Comparison of ENCODE assay signal across 1 cellular context in genomic region chr4:88523325-88524129, GRCh38.
TF ChIP-seq lines count a peak whose summit lies in the region.

PYURF (minus strand) TSS chr4:88523776; CDS start chr4:88523700, 76 bp downstream.

TF ChIP-seq in HepG2, 621 proteins besides CTCF, POLR2A, EP300 and RAD21 (continued from another document and continues in another):
- TF ChIP-seq PATZ1 (CRISPR knock-in tag; IDR thresholded peaks at IDR 0.05) (peak; percentile 48), SPEN (CRISPR knock-in tag; IDR thresholded peaks at IDR 0.05; ENCODE audit: low read depth) (peak; percentile 98), MAFF (IDR thresholded peaks at IDR 0.05; ENCODE audit: low read depth, low read length) (no peak), TRIM24 (CRISPR knock-in tag; IDR thresholded peaks at IDR 0.05) (no peak), ZNF296 (CRISPR knock-in tag; conservative IDR thresholded peaks at IDR 0.05) (peak; percentile 75; the same call in 1 of the 2 replicates), ZNF138 (CRISPR knock-in tag; IDR thresholded peaks at IDR 0.05; ENCODE audit: low read depth) (peak; percentile 62; the same call in 1 of the 2 replicates), HES4 (CRISPR knock-in tag; IDR thresholded peaks at IDR 0.05; ENCODE audit: borderline replicate concordance) (peak; percentile 90), NFE2L1 (CRISPR knock-in tag; IDR thresholded peaks at IDR 0.05; ENCODE audit: borderline replicate concordance) (0 out of 2 replicates have a peak, but pooled peaks have one; percentile 18), ZFP82 (CRISPR knock-in tag; IDR thresholded peaks at IDR 0.05; ENCODE audit: borderline replicate concordance) (peak; percentile 77), ZNF629 (CRISPR knock-in tag; conservative IDR thresholded peaks at IDR 0.05) (peak; percentile 43), SMC3 (IDR thresholded peaks at IDR 0.05; ENCODE audit: low read length) (no peak), SSRP1 (CRISPR knock-in tag; IDR thresholded peaks at IDR 0.05) (no peak), ZNF343 (CRISPR knock-in tag; IDR thresholded peaks at IDR 0.05) (no peak), HNF1B (CRISPR knock-in tag; IDR thresholded peaks at IDR 0.05) (no peak; the same call in 1 of the 2 replicates), KLF6 (CRISPR knock-in tag; IDR thresholded peaks at IDR 0.05) (peak; percentile 88), RBM22 (optimal IDR thresholded peaks at IDR 0.05; ENCODE audit: low read length) (no peak), ZSCAN31 (CRISPR knock-in tag; IDR thresholded peaks at IDR 0.05; ENCODE audit: low read depth) (peak; percentile 93), SMAD9 (CRISPR knock-in tag; IDR thresholded peaks at IDR 0.05) (no peak), ZNF703 (CRISPR knock-in tag; IDR thresholded peaks at IDR 0.05; ENCODE audit: borderline replicate concordance) (peak; percentile 28), ZNF513 (CRISPR knock-in tag; conservative IDR thresholded peaks at IDR 0.05) (no peak), KDM5B (CRISPR knock-in tag; IDR thresholded peaks at IDR 0.05; ENCODE audit: borderline replicate concordance) (peak; percentile 99), THAP11 (CRISPR knock-in tag; IDR thresholded peaks at IDR 0.05) (peak; percentile 93), ZNF496 (CRISPR knock-in tag; IDR thresholded peaks at IDR 0.05; ENCODE audit: insufficient replicate concordance) (no peak), NFYB (CRISPR knock-in tag; IDR thresholded peaks at IDR 0.05) (peak; percentile 56; the same call in 1 of the 2 replicates), PPARG (CRISPR knock-in tag; conservative IDR thresholded peaks at IDR 0.05) (peak; percentile 41; the same call in 1 of the 2 replicates), EEA1 (CRISPR knock-in tag; IDR thresholded peaks at IDR 0.05; ENCODE audit: borderline replicate concordance) (peak; percentile 92), MAFG (CRISPR knock-in tag; IDR thresholded peaks at IDR 0.05) (no peak), ZSCAN9 (CRISPR knock-in tag; IDR thresholded peaks at IDR 0.05; ENCODE audit: borderline replicate concordance) (peak; percentile 23; the same call in 1 of the 2 replicates), ZNF33A (CRISPR knock-in tag; IDR thresholded peaks at IDR 0.05; ENCODE audit: borderline replicate concordance) (0 out of 2 replicates have a peak, but pooled peaks have one; percentile 79), ETV6 (CRISPR knock-in tag; conservative IDR thresholded peaks at IDR 0.05) (peak; percentile 50; the same call in 1 of the 2 replicates), ZNF660 (CRISPR knock-in tag; IDR thresholded peaks at IDR 0.05; ENCODE audit: borderline replicate concordance, low read depth) (no peak), MYC (CRISPR knock-in tag; IDR thresholded peaks at IDR 0.05; ENCODE audit: borderline replicate concordance) (peak; percentile 95), DMAP1 (CRISPR knock-in tag; IDR thresholded peaks at IDR 0.05) (peak; percentile 94), ZNF792 (CRISPR knock-in tag; IDR thresholded peaks at IDR 0.05) (peak; percentile 88), TSC22D2 (CRISPR knock-in tag; IDR thresholded peaks at IDR 0.05; ENCODE audit: borderline replicate concordance) (peak; percentile 97; the same call in 1 of the 2 replicates), HIVEP1 (CRISPR knock-in tag; IDR thresholded peaks at IDR 0.05) (peak; percentile 88), RAD51 (IDR thresholded peaks at IDR 0.05; ENCODE audit: borderline replicate concordance) (no peak), SRSF4 (IDR thresholded peaks at IDR 0.05; ENCODE audit: low read depth, low read length, poor library complexity, severe bottlenecking) (no peak), ELF1 (CRISPR knock-in tag; IDR thresholded peaks at IDR 0.05) (peak; percentile 77), POGK (CRISPR knock-in tag; conservative IDR thresholded peaks at IDR 0.05) (peak; percentile 95), SNAPC4 (CRISPR knock-in tag; IDR thresholded peaks at IDR 0.05) (peak; percentile 88; the same call in 1 of the 2 replicates), ZNF598 (CRISPR knock-in tag; IDR thresholded peaks at IDR 0.05; ENCODE audit: borderline replicate concordance) (peak; percentile 77; the same call in 1 of the 2 replicates)
- TF ChIP-seq, protein P1, sequence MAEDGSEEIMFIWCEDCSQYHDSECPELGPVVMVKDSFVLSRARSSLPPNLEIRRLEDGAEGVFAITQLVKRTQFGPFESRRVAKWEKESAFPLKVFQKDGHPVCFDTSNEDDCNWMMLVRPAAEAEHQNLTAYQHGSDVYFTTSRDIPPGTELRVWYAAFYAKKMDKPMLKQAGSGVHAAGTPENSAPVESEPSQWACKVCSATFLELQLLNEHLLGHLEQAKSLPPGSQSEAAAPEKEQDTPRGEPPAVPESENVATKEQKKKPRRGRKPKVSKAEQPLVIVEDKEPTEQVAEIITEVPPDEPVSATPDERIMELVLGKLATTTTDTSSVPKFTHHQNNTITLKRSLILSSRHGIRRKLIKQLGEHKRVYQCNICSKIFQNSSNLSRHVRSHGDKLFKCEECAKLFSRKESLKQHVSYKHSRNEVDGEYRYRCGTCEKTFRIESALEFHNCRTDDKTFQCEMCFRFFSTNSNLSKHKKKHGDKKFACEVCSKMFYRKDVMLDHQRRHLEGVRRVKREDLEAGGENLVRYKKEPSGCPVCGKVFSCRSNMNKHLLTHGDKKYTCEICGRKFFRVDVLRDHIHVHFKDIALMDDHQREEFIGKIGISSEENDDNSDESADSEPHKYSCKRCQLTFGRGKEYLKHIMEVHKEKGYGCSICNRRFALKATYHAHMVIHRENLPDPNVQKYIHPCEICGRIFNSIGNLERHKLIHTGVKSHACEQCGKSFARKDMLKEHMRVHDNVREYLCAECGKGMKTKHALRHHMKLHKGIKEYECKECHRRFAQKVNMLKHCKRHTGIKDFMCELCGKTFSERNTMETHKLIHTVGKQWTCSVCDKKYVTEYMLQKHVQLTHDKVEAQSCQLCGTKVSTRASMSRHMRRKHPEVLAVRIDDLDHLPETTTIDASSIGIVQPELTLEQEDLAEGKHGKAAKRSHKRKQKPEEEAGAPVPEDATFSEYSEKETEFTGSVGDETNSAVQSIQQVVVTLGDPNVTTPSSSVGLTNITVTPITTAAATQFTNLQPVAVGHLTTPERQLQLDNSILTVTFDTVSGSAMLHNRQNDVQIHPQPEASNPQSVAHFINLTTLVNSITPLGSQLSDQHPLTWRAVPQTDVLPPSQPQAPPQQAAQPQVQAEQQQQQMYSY (CRISPR knock-in tag; IDR thresholded peaks at IDR 0.05): peak; percentile 58; the same call in 1 of the 2 replicates
- TF ChIP-seq, protein P2, sequence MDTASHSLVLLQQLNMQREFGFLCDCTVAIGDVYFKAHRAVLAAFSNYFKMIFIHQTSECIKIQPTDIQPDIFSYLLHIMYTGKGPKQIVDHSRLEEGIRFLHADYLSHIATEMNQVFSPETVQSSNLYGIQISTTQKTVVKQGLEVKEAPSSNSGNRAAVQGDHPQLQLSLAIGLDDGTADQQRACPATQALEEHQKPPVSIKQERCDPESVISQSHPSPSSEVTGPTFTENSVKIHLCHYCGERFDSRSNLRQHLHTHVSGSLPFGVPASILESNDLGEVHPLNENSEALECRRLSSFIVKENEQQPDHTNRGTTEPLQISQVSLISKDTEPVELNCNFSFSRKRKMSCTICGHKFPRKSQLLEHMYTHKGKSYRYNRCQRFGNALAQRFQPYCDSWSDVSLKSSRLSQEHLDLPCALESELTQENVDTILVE (CRISPR knock-in tag; IDR thresholded peaks at IDR 0.05): peak; percentile 89; the same call in 1 of the 2 replicates
- TF ChIP-seq, protein P3, sequence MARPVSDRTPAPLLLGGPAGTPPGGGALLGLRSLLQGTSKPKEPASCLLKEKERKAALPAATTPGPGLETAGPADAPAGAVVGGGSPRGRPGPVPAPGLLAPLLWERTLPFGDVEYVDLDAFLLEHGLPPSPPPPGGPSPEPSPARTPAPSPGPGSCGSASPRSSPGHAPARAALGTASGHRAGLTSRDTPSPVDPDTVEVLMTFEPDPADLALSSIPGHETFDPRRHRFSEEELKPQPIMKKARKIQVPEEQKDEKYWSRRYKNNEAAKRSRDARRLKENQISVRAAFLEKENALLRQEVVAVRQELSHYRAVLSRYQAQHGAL (CRISPR knock-in tag; IDR thresholded peaks at IDR 0.05; ENCODE audit: not compliant biosample characterization): peak; percentile 32
- TF ChIP-seq, protein P4, sequence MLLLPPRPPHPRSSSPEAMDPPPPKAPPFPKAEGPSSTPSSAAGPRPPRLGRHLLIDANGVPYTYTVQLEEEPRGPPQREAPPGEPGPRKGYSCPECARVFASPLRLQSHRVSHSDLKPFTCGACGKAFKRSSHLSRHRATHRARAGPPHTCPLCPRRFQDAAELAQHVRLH (CRISPR knock-in tag; IDR thresholded peaks at IDR 0.05; ENCODE audit: borderline replicate concordance, low read depth): peak; percentile 97
